Comparison of ENCODE assay signal across 24 cellular contexts in the genomic region with DNA sequence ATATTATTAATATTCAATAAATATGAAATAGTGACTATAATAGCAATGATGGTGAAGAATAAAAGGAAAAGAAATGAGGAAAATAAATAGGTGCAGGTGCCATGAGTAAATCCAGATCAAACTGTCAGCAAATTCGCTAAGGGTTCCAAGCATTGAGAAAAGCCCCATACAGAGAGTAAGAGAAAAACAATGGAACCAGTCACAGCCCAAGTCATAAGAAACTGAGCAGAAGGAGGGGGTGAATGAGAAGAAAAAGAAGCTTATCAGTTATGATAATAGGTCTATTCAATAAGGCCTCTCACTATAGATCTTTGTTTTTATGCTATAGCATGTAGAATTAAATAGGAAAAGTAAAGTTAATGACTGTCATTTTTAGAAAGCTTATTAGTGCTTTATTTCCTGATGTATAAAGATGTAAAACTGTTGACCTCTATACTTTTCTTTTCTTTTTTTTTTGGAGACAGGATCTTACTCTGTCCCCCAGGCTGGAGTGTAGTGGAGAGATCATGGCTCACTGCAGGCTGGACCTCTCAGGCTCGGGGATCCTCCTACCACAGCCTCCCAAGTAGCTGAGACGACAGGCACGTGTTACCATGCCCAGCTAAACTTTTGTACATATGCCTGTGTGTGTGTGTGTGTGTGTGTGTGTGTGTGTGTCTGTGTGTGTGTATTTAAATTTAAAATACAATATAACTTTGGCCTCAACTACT.
DNase-seq lines count a peak whose midpoint lies in the region; ATAC-seq, FAIRE-seq and TF ChIP-seq lines count a peak whose summit lies in the region.
"Had no signal": no experiment of that assay in that cellular context is flagged by ENCODE, and none has a peak within 500 bp of the region (broad histone marks: within the 10 kb centered on the region; RNA-seq: fewer than 3 reads in every experiment).

No MANE protein-coding gene starts in this region.

- H3K4me3 Mint-ChIP-seq in activated T-cell treated with anti-CD3 and anti-CD28 coated beads, Interleukin-2, amount 50 U/mL, for 24 hours, result no peak overlapping the region
- no peak overlapping the region for H3K4me3 Mint-ChIP-seq in activated naive CD8-positive, alpha-beta T cell treated with anti-CD3 and anti-CD28 coated beads, Interleukin-2, amount 10 ng/mL, durations not matched to agents 7 days and 5 days
- H3K4me3 Mint-ChIP-seq in naive thymus-derived CD4-positive, alpha-beta T cell, result peak overlapping the region in 5 of 10 donors; percentile 2 to 53 (median 49)
- H3K4me3 Mint-ChIP-seq: WTC11 had no signal

- H3K36me3 ChIP-seq in naive thymus-derived CD4-positive, alpha-beta T cell (ENCODE audit: control insufficient read depth in 2 of 3, insufficient read depth in 3 of 3, low read length in 3 of 3), result peaks cover 16 to 45% (median 20%) of the 10 kb centered on the region in 3 experiments
- no peaks in the 10 kb centered on the region for H3K36me3 ChIP-seq in kidney (ENCODE audit: control insufficient read depth in 1 of 2, insufficient read depth in 2 of 2, low read length in 2 of 2)
- H3K36me3 ChIP-seq: pancreas, thyroid gland, vagina had no signal

- FAIRE-seq in kidney (lab: Jason Lieb, UNC) (no peak), GM19239 (lab: Jason Lieb, UNC) (no peak)
- FAIRE-seq: pancreas had no signal

- no peaks in the 10 kb centered on the region for H3K27me3 Mint-ChIP-seq in activated T-cell treated with anti-CD3 and anti-CD28 coated beads, Interleukin-2, amount 50 U/mL, for 24 hours
- no peaks in the 10 kb centered on the region for H3K27me3 Mint-ChIP-seq in activated naive CD8-positive, alpha-beta T cell treated with anti-CD3 and anti-CD28 coated beads, Interleukin-2, amount 10 ng/mL, durations not matched to agents 7 days and 5 days
- no peaks in the 10 kb centered on the region for H3K27me3 Mint-ChIP-seq in naive thymus-derived CD4-positive, alpha-beta T cell
- H3K27me3 Mint-ChIP-seq: stimulated activated naive CD8-positive, alpha-beta T cell treated with anti-CD3 and anti-CD28 coated beads, Interleukin-15, amount 100 ng/mL, for 72 hours had no signal

- peak overlapping the region; percentile 86 for H3K27ac Mint-ChIP-seq in activated T-cell treated with anti-CD3 and anti-CD28 coated beads, Interleukin-2, amount 50 U/mL, for 24 hours
- H3K27ac Mint-ChIP-seq in activated naive CD8-positive, alpha-beta T cell treated with anti-CD3 and anti-CD28 coated beads, Interleukin-2, amount 10 ng/mL, durations not matched to agents 7 days and 5 days, result peak overlapping the region; percentile 21
- peak overlapping the region in 8 of 9 donors; percentile 56 to 91 (median 75) for H3K27ac Mint-ChIP-seq in naive thymus-derived CD4-positive, alpha-beta T cell
- H3K27ac Mint-ChIP-seq: stimulated activated naive CD8-positive, alpha-beta T cell treated with anti-CD3 and anti-CD28 coated beads, Interleukin-15, amount 100 ng/mL, for 72 hours; WTC11 had no signal

- H3K27me3 ChIP-seq in naive thymus-derived CD4-positive, alpha-beta T cell (ENCODE audit: control insufficient read depth in 2 of 2, insufficient read depth in 2 of 2, low read length in 2 of 2), result no peaks in the 10 kb centered on the region
- H3K27me3 ChIP-seq: pancreas, thyroid gland, vagina had no signal

- no peaks in the 10 kb centered on the region for H3K9me3 ChIP-seq in naive thymus-derived CD4-positive, alpha-beta T cell (ENCODE audit: control insufficient read depth in 2 of 3, low read length in 3 of 3)
- H3K9me3 ChIP-seq in kidney (ENCODE audit: control insufficient read depth in 1 of 2, low read length in 2 of 2), result no peaks in the 10 kb centered on the region
- H3K9me3 ChIP-seq: pancreas, thyroid gland, vagina had no signal

- peaks cover 15 to 43% of the 10 kb centered on the region in 2 donors for H3K4me1 ChIP-seq in naive thymus-derived CD4-positive, alpha-beta T cell (ENCODE audit: control insufficient read depth in 2 of 2, insufficient read depth in 2 of 2, low read length in 2 of 2)
- no peaks in the 10 kb centered on the region for H3K4me1 ChIP-seq in kidney (ENCODE audit: control insufficient read depth in 1 of 2, insufficient read depth in 1 of 2, low read depth in 1 of 2, low read length in 2 of 2)
- H3K4me1 ChIP-seq: pancreas, thyroid gland, vagina had no signal

- ATAC-seq in activated naive CD8-positive, alpha-beta T cell treated with anti-CD3 and anti-CD28 coated beads, Interleukin-2, amount 10 ng/mL, durations not matched to agents 7 days and 5 days (ENCODE audit: low read depth), result no peak
- ATAC-seq in naive thymus-derived CD4-positive, alpha-beta T cell, result no peak
- ATAC-seq in GM21717 (IDR thresholded peaks at IDR 0.05; ENCODE audit: unreplicated experiment), result no peak
- ATAC-seq: left colon; pancreas; stimulated activated naive CD8-positive, alpha-beta T cell treated with anti-CD3 and anti-CD28 coated beads, Interleukin-15, amount 100 ng/mL, for 72 hours; WTC11 had no signal

- no peak for DNase-seq in activated T-cell treated with anti-CD3 and anti-CD28 coated beads, Interleukin-2, amount 50 U/mL, for 24 hours
- DNase-seq in activated T-cell treated with anti-CD3 and anti-CD28 coated beads, Interleukin-2, amount 50 U/mL, for 1 hour, result no peak
- DNase-seq in COLO829 (ENCODE audit: low spot score) (peak; percentile 36), kidney (no peak), GM19239 (ENCODE audit: insufficient read length, low spot score) (no peak)
- DNase-seq in activated naive CD8-positive, alpha-beta T cell treated with anti-CD3 and anti-CD28 coated beads, Interleukin-2, amount 10 ng/mL, durations not matched to agents 7 days and 5 days, result no peak
- DNase-seq in naive thymus-derived CD4-positive, alpha-beta T cell, result no peak
- DNase-seq: activated CD4-positive, alpha-beta T cell treated with anti-CD3 and anti-CD28 coated beads, Interleukin-2, amount 50 U/mL, for 4 hours; activated effector memory CD4-positive, alpha-beta T cell treated with anti-CD3 and anti-CD28 coated beads, Interleukin-2, amount 50 U/mL, for 16 hours; amniotic stem cell; hypothalamus; KBM-7; left colon; mammary epithelial cell; NCI-H1105; NCI-H187; NCI-H446 treated with DMSO at 0.1 percent for 48 hours; pancreas; stimulated activated CD4-positive, alpha-beta T cell treated with anti-CD3 and anti-CD28 coated beads, Interleukin-1b, Interleukin-23, amount 100 ng/mL, for 48 hours; stimulated activated naive CD8-positive, alpha-beta T cell treated with anti-CD3 and anti-CD28 coated beads, Interleukin-15, amount 100 ng/mL, for 72 hours; thyroid gland had no signal

- no peaks in the 10 kb centered on the region for H3K9me3 Mint-ChIP-seq in activated T-cell treated with anti-CD3 and anti-CD28 coated beads, Interleukin-2, amount 50 U/mL, for 24 hours
- H3K9me3 Mint-ChIP-seq in activated naive CD8-positive, alpha-beta T cell treated with anti-CD3 and anti-CD28 coated beads, Interleukin-2, amount 10 ng/mL, durations not matched to agents 7 days and 5 days, result no peaks in the 10 kb centered on the region
- H3K9me3 Mint-ChIP-seq in naive thymus-derived CD4-positive, alpha-beta T cell, result peaks cover 0 to 2% (median 0%) of the 10 kb centered on the region in 11 donors
- H3K9me3 Mint-ChIP-seq: stimulated activated naive CD8-positive, alpha-beta T cell treated with anti-CD3 and anti-CD28 coated beads, Interleukin-15, amount 100 ng/mL, for 72 hours had no signal

- H3K4me3 ChIP-seq in naive thymus-derived CD4-positive, alpha-beta T cell (ENCODE audit: low read length), result no peak overlapping the region
- no peak overlapping the region for H3K4me3 ChIP-seq in kidney (ENCODE audit: low read length in 2 of 2)
- H3K4me3 ChIP-seq: pancreas, thyroid gland, vagina had no signal

- peaks cover 58% of the 10 kb centered on the region for H3K4me1 Mint-ChIP-seq in activated T-cell treated with anti-CD3 and anti-CD28 coated beads, Interleukin-2, amount 50 U/mL, for 24 hours (ENCODE audit: low read depth)
- peaks cover 30% of the 10 kb centered on the region for H3K4me1 Mint-ChIP-seq in activated naive CD8-positive, alpha-beta T cell treated with anti-CD3 and anti-CD28 coated beads, Interleukin-2, amount 10 ng/mL, durations not matched to agents 7 days and 5 days
- peaks cover 39 to 72% (median 52%) of the 10 kb centered on the region in 7 donors for H3K4me1 Mint-ChIP-seq in naive thymus-derived CD4-positive, alpha-beta T cell

- CTCF ChIA-PET in naive thymus-derived CD4-positive, alpha-beta T cell (lab: Charles Lee), result interaction anchor here (0.6 to 2.5 kb wide), 5 partner anchors 38 to 136 kb away, joined by 3 to 19 read pairs (median 9); no protein-coding TSS in a partner anchor

- POLR2A ChIA-PET in activated naive CD8-positive, alpha-beta T cell treated with anti-CD3 and anti-CD28 coated beads, Interleukin-2, amount 10 ng/mL, durations not matched to agents 7 days and 5 days (lab: Charles Lee), result interaction anchor here (0.5 to 0.8 kb wide), 5 partner anchors 14 to 62 kb away, joined by 3 to 5 read pairs (median 3); no protein-coding TSS in a partner anchor
- POLR2A ChIA-PET in naive thymus-derived CD4-positive, alpha-beta T cell (lab: Charles Lee), result interaction anchor here (0.5 to 1.9 kb wide), 6 partner anchors 12 to 136 kb away, joined by 3 to 14 read pairs (median 4); no protein-coding TSS in a partner anchor

- intact Hi-C loops in naive thymus-derived CD4-positive, alpha-beta T cell (cut with micrococcal nuclease), result loop anchor here in 1 of 2 donors (10.0 kb wide), 1 partner anchor 398 kb away; no protein-coding TSS in a partner anchor
- intact Hi-C loops in kidney (cut with DNase I), result no loop called here

- no peak overlapping the region for H3K27ac ChIP-seq in naive thymus-derived CD4-positive, alpha-beta T cell (ENCODE audit: low read depth, low read length)
- H3K27ac ChIP-seq in kidney (ENCODE audit: low read depth in 2 of 2, low read length in 2 of 2), result no peak overlapping the region
- H3K27ac ChIP-seq: pancreas, thyroid gland, vagina had no signal

- peaks cover 29% of the 10 kb centered on the region for H3K36me3 Mint-ChIP-seq in activated T-cell treated with anti-CD3 and anti-CD28 coated beads, Interleukin-2, amount 50 U/mL, for 24 hours (ENCODE audit: low read depth)
- H3K36me3 Mint-ChIP-seq in activated naive CD8-positive, alpha-beta T cell treated with anti-CD3 and anti-CD28 coated beads, Interleukin-2, amount 10 ng/mL, durations not matched to agents 7 days and 5 days, result peaks cover 30% of the 10 kb centered on the region
- H3K36me3 Mint-ChIP-seq in naive thymus-derived CD4-positive, alpha-beta T cell, result peaks cover 15 to 35% (median 26%) of the 10 kb centered on the region in 5 donors
- H3K36me3 Mint-ChIP-seq: WTC11 had no signal

- H3K9ac ChIP-seq in kidney (ENCODE audit: low read length in 2 of 2), result no peak overlapping the region

- no peak for TF ChIP-seq CTCF in kidney (IDR thresholded peaks at IDR 0.05; ENCODE audit: borderline replicate concordance, extremely low read depth, insufficient read depth)

Comparison
In these comparisons a context has a peak if more than half of its experiments do, and no peak if none do; other contexts are left out.
1. H3K27ac Mint-ChIP-seq: peak in every context shown above with its lines; median percentile 86 in activated T-cell treated with anti-CD3 and anti-CD28 coated beads, Interleukin-2, amount 50 U/mL, for 24 hours; 75 in naive thymus-derived CD4-positive, alpha-beta T cell; 21 in activated naive CD8-positive, alpha-beta T cell treated with anti-CD3 and anti-CD28 coated beads, Interleukin-2, amount 10 ng/mL, durations not matched to agents 7 days and 5 days.